In the genomic region with DNA sequence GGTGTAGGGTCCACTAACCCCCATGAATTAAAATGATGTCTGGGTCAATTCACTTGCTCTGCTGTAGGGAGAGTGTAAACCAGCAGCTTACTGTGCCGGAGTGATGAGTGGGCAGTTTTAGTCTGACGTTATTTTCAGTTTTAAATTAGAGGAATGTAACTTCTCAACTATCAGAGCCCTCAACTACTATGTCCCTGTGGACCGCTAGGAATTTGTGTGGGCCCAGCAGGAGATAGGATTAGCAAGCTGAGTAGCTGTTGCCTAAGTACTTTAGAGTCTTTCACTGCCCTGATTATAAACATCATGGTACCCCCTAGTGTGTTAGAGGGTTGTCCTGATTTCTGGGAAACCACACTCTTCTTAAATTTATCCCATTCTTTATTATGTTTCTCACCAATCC, we compare ENCODE assay signal across 16 cellular contexts. TPM values are rescaled to one million over a fixed set of nuclear protein-coding genes. Genes with fewer than 3 reads are reported as not detected.
DNase-seq lines count a peak whose midpoint lies in the region; FAIRE-seq and TF ChIP-seq lines count a peak whose summit lies in the region.
"Had no signal": no experiment of that assay in that cellular context is flagged by ENCODE, and none has a peak within 500 bp of the region (broad histone marks: within the 10 kb centered on the region; RNA-seq: fewer than 3 reads in every experiment).

No MANE protein-coding gene starts in this region.

- H3K36me3 ChIP-seq in NT2/D1 (ENCODE audit: insufficient read depth, insufficient read length, low read length): peaks cover 5% of the 10 kb centered on the region
- no peaks in the 10 kb centered on the region for H3K36me3 ChIP-seq in Karpas-422 (ENCODE audit: insufficient read depth, low read length)

- peaks cover 8% of the 10 kb centered on the region for H3K4me1 ChIP-seq in NT2/D1 (ENCODE audit: insufficient read depth, insufficient read length)
- H3K4me1 ChIP-seq in Karpas-422 (ENCODE audit: low read length): no peaks in the 10 kb centered on the region
- H3K4me1 ChIP-seq: colonic mucosa had no signal

- H3K4me3 ChIP-seq in NT2/D1 (ENCODE audit: insufficient read length, low read depth): no peak overlapping the region
- H3K4me3 ChIP-seq in fibroblast of pulmonary artery (replicated peaks; ENCODE audit: low read depth, low read length): no peak overlapping the region
- H3K4me3 ChIP-seq in Karpas-422 (ENCODE audit: low read length): no peak overlapping the region
- H3K4me3 ChIP-seq: colonic mucosa, skin epidermis had no signal

- H3K9ac ChIP-seq in NT2/D1 (ENCODE audit: insufficient read length, low read depth): no peak overlapping the region
- no peak overlapping the region for H3K9ac ChIP-seq in Karpas-422 (ENCODE audit: low read length)

- peaks cover 21% of the 10 kb centered on the region for H3K4me1 Mint-ChIP-seq in osteocyte (ENCODE audit: unreplicated experiment)
- H3K4me1 Mint-ChIP-seq: naive thymus-derived CD4-positive, alpha-beta T cell had no signal

- peak overlapping the region; percentile 81 for H3K27ac Mint-ChIP-seq in osteocyte (ENCODE audit: unreplicated experiment)
- H3K27ac Mint-ChIP-seq: activated naive CD4-positive, alpha-beta T cell treated with anti-CD3 and anti-CD28 coated beads for 36 hours; naive thymus-derived CD4-positive, alpha-beta T cell had no signal

- no peaks in the 10 kb centered on the region for H3K9me2 ChIP-seq in Karpas-422 (replicated peaks; ENCODE audit: insufficient read depth, low read length)

- FAIRE-seq in urothelium cell line (lab: Jason Lieb, UNC): no peak
- FAIRE-seq: frontal cortex had no signal

- H2AFZ ChIP-seq in Karpas-422 (ENCODE audit: low read length): no peak overlapping the region

- DNase-seq in EH (ENCODE audit: low read depth) (peak; percentile 50), NT2/D1 (ENCODE audit: low read depth, low spot score) (peak; percentile 88), fibroblast of pulmonary artery (ENCODE audit: low read depth) (peak; percentile 77), osteocyte (ENCODE audit: extremely low spot score, unreplicated experiment) (no peak), NCI-H1436 (lab: John Stamatoyannopoulos, UW) (no peak), COLO829 (ENCODE audit: low spot score) (no peak), urothelium cell line (ENCODE audit: low spot score) (no peak), Karpas-422 (no peak)
- DNase-seq: activated naive CD4-positive, alpha-beta T cell treated with anti-CD3 and anti-CD28 coated beads for 36 hours; colonic mucosa; KBM-7; naive thymus-derived CD4-positive, alpha-beta T cell; NCI-H1930 had no signal

- no peaks in the 10 kb centered on the region for H3K79me2 ChIP-seq in Karpas-422 (ENCODE audit: low read length)

- no peak for TF ChIP-seq CTCF in fibroblast of pulmonary artery (IDR thresholded peaks at IDR 0.05; ENCODE audit: low read length, missing control alignments)
- no peak for TF ChIP-seq CTCF in osteocyte (IDR thresholded peaks at IDR 0.05)

- no peaks in the 10 kb centered on the region for H3K9me3 Mint-ChIP-seq in osteocyte (ENCODE audit: unreplicated experiment)
- H3K9me3 Mint-ChIP-seq: activated naive CD4-positive, alpha-beta T cell treated with anti-CD3 and anti-CD28 coated beads for 36 hours; naive thymus-derived CD4-positive, alpha-beta T cell had no signal

- H3K9me3 ChIP-seq in NT2/D1 (ENCODE audit: insufficient read depth, low read length) (no peaks in the 10 kb centered on the region), Karpas-422 (ENCODE audit: low read length) (no peaks in the 10 kb centered on the region)
- H3K9me3 ChIP-seq: colonic mucosa had no signal

- no peaks in the 10 kb centered on the region for H4K20me1 ChIP-seq in Karpas-422 (ENCODE audit: insufficient read depth, low read depth, low read length)

- H3K4me2 ChIP-seq in Karpas-422 (ENCODE audit: low read depth, low read length, poor library complexity, severe bottlenecking): no peak overlapping the region

- H3K36me3 Mint-ChIP-seq in osteocyte (ENCODE audit: unreplicated experiment): peaks cover 6% of the 10 kb centered on the region

- H3K27me3 ChIP-seq in NT2/D1 (ENCODE audit: insufficient read depth, insufficient read length): no peaks in the 10 kb centered on the region
- H3K27me3 ChIP-seq in Karpas-422 (ENCODE audit: low read length): no peaks in the 10 kb centered on the region
- H3K27me3 ChIP-seq: colonic mucosa had no signal

- H3K27ac ChIP-seq in Karpas-422 (ENCODE audit: low read length): no peak overlapping the region
- H3K27ac ChIP-seq: colonic mucosa, skin epidermis had no signal

- H3K4me3 Mint-ChIP-seq in osteocyte (ENCODE audit: unreplicated experiment): no peak overlapping the region
- H3K4me3 Mint-ChIP-seq: activated naive CD4-positive, alpha-beta T cell treated with anti-CD3 and anti-CD28 coated beads for 36 hours; naive thymus-derived CD4-positive, alpha-beta T cell had no signal

- no peaks in the 10 kb centered on the region for H3K27me3 Mint-ChIP-seq in osteocyte (ENCODE audit: unreplicated experiment)
- H3K27me3 Mint-ChIP-seq: naive thymus-derived CD4-positive, alpha-beta T cell had no signal

RNA-seq across cellular contexts. Expression of a gene that starts 11.4 kb away (rescaled TPM):
- total RNA-seq in osteocyte: 0.24 TPM in 1 of 2 replicates, not detected in the other
- not detected in 2 replicates for total RNA-seq in Karpas-422 (2014; rRNA removed; shearing (Covaris generic); ENCODE audit: low replicate concordance)
- total RNA-seq: activated CD8-positive, alpha-beta memory T cell treated with anti-CD3 and anti-CD28 coated beads for 36 hours; activated naive CD4-positive, alpha-beta T cell treated with anti-CD3 and anti-CD28 coated beads for 36 hours; frontal cortex; naive thymus-derived CD4-positive, alpha-beta T cell had no signal

Comparison
In these comparisons a context has a peak if more than half of its experiments do, and no peak if none do; other contexts are left out.
1. DNase-seq: peak in EH (single experiment), NT2/D1 (single experiment) and fibroblast of pulmonary artery (single experiment); none in osteocyte (single experiment), NCI-H1436 (single experiment), COLO829 (single experiment), urothelium cell line (single experiment) and Karpas-422 (single experiment).